In genomic region chr11:69102732-69103615, GRCh38 we compare ENCODE assay signal across 1 cellular context.
TF ChIP-seq lines count a peak whose summit lies in the region.

No MANE protein-coding gene starts in this region.

TF ChIP-seq in SK-N-SH treated with all-trans-retinoic acid at 6 μM for 48 hours, 23 proteins besides CTCF, POLR2A, EP300 and RAD21 (continued from another document):
- no peak for TF ChIP-seq POU6F1 (CRISPR knock-in tag; IDR thresholded peaks at IDR 0.05; ENCODE audit: borderline replicate concordance, low read depth)
- no peak for TF ChIP-seq TSHZ2 (CRISPR knock-in tag; IDR thresholded peaks at IDR 0.05)
- no peak for TF ChIP-seq BACH2 (CRISPR knock-in tag; IDR thresholded peaks at IDR 0.05; ENCODE audit: borderline replicate concordance)
- no peak for TF ChIP-seq PPARA (CRISPR knock-in tag; IDR thresholded peaks at IDR 0.05; ENCODE audit: borderline replicate concordance)
TF ChIP-seq in SK-N-SH treated with all-trans-retinoic acid at 6 μM for 48 hours: peak in this region for 0.
